In genomic region chr3:51637941-51638471, GRCh38 we compare ENCODE assay signal across 1 cellular context.
A peak's percentile ranks its signal among the peaks of the same experiment; 100 is the strongest.
TF ChIP-seq lines count a peak whose summit lies in the region.

No MANE protein-coding gene starts in this region.

TF ChIP-seq in HepG2, 621 proteins besides CTCF, POLR2A, EP300 and RAD21 (continued from another document and continues in another):
- TF ChIP-seq SRSF1 (optimal IDR thresholded peaks at IDR 0.05; ENCODE audit: low read depth, low read length) (no peak), JDP2 (CRISPR knock-in tag; IDR thresholded peaks at IDR 0.05; ENCODE audit: borderline replicate concordance) (no peak), CEBPZ (IDR thresholded peaks at IDR 0.05; ENCODE audit: low read length) (no peak), ZBTB10 (CRISPR knock-in tag; IDR thresholded peaks at IDR 0.05; ENCODE audit: borderline replicate concordance) (no peak), ZNF83 (CRISPR knock-in tag; IDR thresholded peaks at IDR 0.05; ENCODE audit: borderline replicate concordance) (no peak), CREB1 (IDR thresholded peaks at IDR 0.05) (no peak), CREB1 (CRISPR knock-in tag; IDR thresholded peaks at IDR 0.05) (no peak), REPIN1 (CRISPR knock-in tag; IDR thresholded peaks at IDR 0.05; ENCODE audit: borderline replicate concordance, low read depth) (peak; percentile 53; the same call in 1 of the 2 replicates), XRCC5 (optimal IDR thresholded peaks at IDR 0.05; ENCODE audit: low read length) (peak; percentile 76), FOSL1 (CRISPR knock-in tag; IDR thresholded peaks at IDR 0.05; ENCODE audit: borderline replicate concordance) (no peak), DMTF1 (CRISPR knock-in tag; IDR thresholded peaks at IDR 0.05) (no peak), YEATS4 (CRISPR knock-in tag; IDR thresholded peaks at IDR 0.05; ENCODE audit: borderline replicate concordance) (no peak), NFYC (CRISPR knock-in tag; IDR thresholded peaks at IDR 0.05) (no peak), ZNF768 (CRISPR knock-in tag; IDR thresholded peaks at IDR 0.05) (peak; percentile 38; the same call in 1 of the 2 replicates), ZNF546 (CRISPR knock-in tag; conservative IDR thresholded peaks at IDR 0.05) (no peak), ZNF142 (CRISPR knock-in tag; IDR thresholded peaks at IDR 0.05) (no peak), SIX1 (CRISPR knock-in tag; IDR thresholded peaks at IDR 0.05; ENCODE audit: borderline replicate concordance) (no peak), SAP130 (CRISPR knock-in tag; IDR thresholded peaks at IDR 0.05; ENCODE audit: low read depth) (peak; percentile 54; the same call in 1 of the 2 replicates), CEBPG (CRISPR knock-in tag; IDR thresholded peaks at IDR 0.05) (peak; percentile 50; the same call in 1 of the 2 replicates), KDM5A (IDR thresholded peaks at IDR 0.05; ENCODE audit: borderline replicate concordance, low read length) (no peak), ZNF251 (CRISPR knock-in tag; IDR thresholded peaks at IDR 0.05) (no peak), NCOA1 (CRISPR knock-in tag; IDR thresholded peaks at IDR 0.05) (no peak), ZFP37 (CRISPR knock-in tag; IDR thresholded peaks at IDR 0.05; ENCODE audit: borderline replicate concordance) (no peak), TP53 (CRISPR knock-in tag; conservative IDR thresholded peaks at IDR 0.05) (no peak), ATRX (CRISPR knock-in tag; IDR thresholded peaks at IDR 0.05; ENCODE audit: borderline replicate concordance) (no peak), ZBTB8A (CRISPR knock-in tag; IDR thresholded peaks at IDR 0.05; ENCODE audit: borderline replicate concordance, low read depth) (no peak), NCOA2 (CRISPR knock-in tag; IDR thresholded peaks at IDR 0.05) (no peak), ZNF354B (CRISPR knock-in tag; IDR thresholded peaks at IDR 0.05) (no peak), RNF2 (conservative IDR thresholded peaks at IDR 0.05; ENCODE audit: low read depth) (no peak), SMC3 (IDR thresholded peaks at IDR 0.05; ENCODE audit: low read length) (peak; percentile 98), HCFC1 (IDR thresholded peaks at IDR 0.05; ENCODE audit: low read depth, low read length) (no peak), ZFP41 (CRISPR knock-in tag; IDR thresholded peaks at IDR 0.05; ENCODE audit: borderline replicate concordance) (no peak), REST (IDR thresholded peaks at IDR 0.05; ENCODE audit: borderline replicate concordance in 1 of 2, low read depth in 1 of 2, low read length in 2 of 2) (no peak), ZNF75D (CRISPR knock-in tag; IDR thresholded peaks at IDR 0.05; ENCODE audit: borderline replicate concordance) (no peak), ZFP36L1 (CRISPR knock-in tag; IDR thresholded peaks at IDR 0.05) (no peak), ZNF7 (CRISPR knock-in tag; IDR thresholded peaks at IDR 0.05) (no peak), ZNF549 (CRISPR knock-in tag; IDR thresholded peaks at IDR 0.05) (no peak)
- TF ChIP-seq, protein P1, sequence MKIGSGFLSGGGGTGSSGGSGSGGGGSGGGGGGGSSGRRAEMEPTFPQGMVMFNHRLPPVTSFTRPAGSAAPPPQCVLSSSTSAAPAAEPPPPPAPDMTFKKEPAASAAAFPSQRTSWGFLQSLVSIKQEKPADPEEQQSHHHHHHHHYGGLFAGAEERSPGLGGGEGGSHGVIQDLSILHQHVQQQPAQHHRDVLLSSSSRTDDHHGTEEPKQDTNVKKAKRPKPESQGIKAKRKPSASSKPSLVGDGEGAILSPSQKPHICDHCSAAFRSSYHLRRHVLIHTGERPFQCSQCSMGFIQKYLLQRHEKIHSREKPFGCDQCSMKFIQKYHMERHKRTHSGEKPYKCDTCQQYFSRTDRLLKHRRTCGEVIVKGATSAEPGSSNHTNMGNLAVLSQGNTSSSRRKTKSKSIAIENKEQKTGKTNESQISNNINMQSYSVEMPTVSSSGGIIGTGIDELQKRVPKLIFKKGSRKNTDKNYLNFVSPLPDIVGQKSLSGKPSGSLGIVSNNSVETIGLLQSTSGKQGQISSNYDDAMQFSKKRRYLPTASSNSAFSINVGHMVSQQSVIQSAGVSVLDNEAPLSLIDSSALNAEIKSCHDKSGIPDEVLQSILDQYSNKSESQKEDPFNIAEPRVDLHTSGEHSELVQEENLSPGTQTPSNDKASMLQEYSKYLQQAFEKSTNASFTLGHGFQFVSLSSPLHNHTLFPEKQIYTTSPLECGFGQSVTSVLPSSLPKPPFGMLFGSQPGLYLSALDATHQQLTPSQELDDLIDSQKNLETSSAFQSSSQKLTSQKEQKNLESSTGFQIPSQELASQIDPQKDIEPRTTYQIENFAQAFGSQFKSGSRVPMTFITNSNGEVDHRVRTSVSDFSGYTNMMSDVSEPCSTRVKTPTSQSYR (CRISPR knock-in tag; IDR thresholded peaks at IDR 0.05; ENCODE audit: borderline replicate concordance): no peak
